In the genomic region with DNA sequence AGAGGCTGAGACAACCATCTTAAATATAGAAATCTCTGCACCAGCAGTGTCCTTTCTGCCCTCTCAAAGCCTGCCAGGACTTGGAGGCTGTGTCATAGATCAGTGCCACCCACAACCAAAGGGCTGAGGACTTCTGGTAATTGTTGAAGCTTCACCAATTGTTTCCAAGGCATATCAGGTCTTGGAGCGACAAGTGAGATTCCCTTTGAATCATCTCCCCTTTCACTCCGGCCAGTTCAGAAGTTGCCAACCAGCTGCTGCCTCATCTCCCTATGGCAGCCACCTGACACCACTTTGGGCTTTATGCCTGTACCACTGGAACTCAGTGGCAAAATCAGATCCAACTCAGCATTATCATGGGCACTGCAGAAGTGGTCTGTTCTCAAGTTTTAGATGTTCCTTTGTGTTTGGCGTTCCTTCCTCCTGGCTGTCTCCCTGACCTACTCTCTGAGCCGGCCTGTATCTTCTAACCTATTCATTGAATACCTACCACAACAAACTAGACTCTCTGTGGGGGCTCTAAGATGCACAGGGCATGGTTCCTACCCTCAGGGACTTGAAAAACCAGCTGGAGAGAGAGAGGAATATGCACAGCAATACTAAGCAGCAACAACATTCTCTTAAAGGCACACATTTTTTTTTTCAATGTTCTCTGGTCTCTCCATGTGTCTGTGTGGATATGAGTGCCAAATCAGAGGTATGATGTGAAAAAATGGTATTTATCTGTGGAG, we compare ENCODE assay signal across 22 cellular contexts.
DNase-seq lines count a peak whose midpoint lies in the region; ATAC-seq lines count a peak whose summit lies in the region.
"Had no signal": no experiment of that assay in that cellular context is flagged by ENCODE, and none has a peak within 500 bp of the region (broad histone marks: within the 10 kb centered on the region; RNA-seq: fewer than 3 reads in every experiment).

No MANE protein-coding gene starts in this region.

- H3K9me3 Mint-ChIP-seq in activated CD8-positive, alpha-beta T cell treated with anti-CD3 and anti-CD28 coated beads, Interleukin-2, amount 10 ng/mL, durations not matched to agents 7 days and 5 days (ENCODE audit: insufficient read depth) = no peaks in the 10 kb centered on the region
- H3K9me3 Mint-ChIP-seq: CD14-positive monocyte had no signal

- H3K4me3 ChIP-seq in ACC112 (ENCODE audit: low read depth, low read length) (no peak overlapping the region), neuronal stem cell (ENCODE audit: low read length in 2 of 2) (no peak overlapping the region)
- H3K4me3 ChIP-seq: ovary had no signal

- H3K27ac Mint-ChIP-seq in activated CD8-positive, alpha-beta T cell treated with anti-CD3 and anti-CD28 coated beads, Interleukin-2, amount 10 ng/mL, durations not matched to agents 7 days and 5 days = no peak overlapping the region
- H3K27ac Mint-ChIP-seq: CD14-positive monocyte, T-helper 17 cell had no signal

- H3K79me1 ChIP-seq in neuronal stem cell (ENCODE audit: low read depth, low read length) = no peaks in the 10 kb centered on the region

- H4K8ac ChIP-seq in neuronal stem cell (ENCODE audit: low read depth, low read length) = no peak overlapping the region

- H3K27me3 ChIP-seq in ACC112 (ENCODE audit: insufficient read depth, low read length) (no peaks in the 10 kb centered on the region), neuronal stem cell (ENCODE audit: control insufficient read depth in 3 of 3, insufficient read depth in 3 of 3, low read depth in 1 of 3, low read length in 3 of 3) (no peaks in the 10 kb centered on the region)
- H3K27me3 ChIP-seq: ovary had no signal

- H3K36me3 ChIP-seq in ACC112 (ENCODE audit: insufficient read depth, low read length) (no peaks in the 10 kb centered on the region), neuronal stem cell (replicated peaks in 1 of 2; ENCODE audit: control insufficient read depth in 2 of 2, insufficient read depth in 2 of 2, low read length in 2 of 2) (no peaks in the 10 kb centered on the region)
- H3K36me3 ChIP-seq: ovary had no signal

- no peak overlapping the region for H3K4ac ChIP-seq in neuronal stem cell (ENCODE audit: low read length)

- H2AFZ ChIP-seq in ACC112 (ENCODE audit: low read length, unreplicated experiment) (peak overlapping the region; percentile 86), neuronal stem cell (ENCODE audit: low read length) (peak overlapping the region; percentile 24)

- no peak overlapping the region for H2BK15ac ChIP-seq in neuronal stem cell (ENCODE audit: low read length)

- no peak overlapping the region for H2BK120ac ChIP-seq in neuronal stem cell (ENCODE audit: low read depth, low read length)

- ATAC-seq in Right ventricle myocardium superior (ENCODE audit: poor library complexity) (peak; percentile 74), GM19455 (IDR thresholded peaks at IDR 0.05; ENCODE audit: unreplicated experiment) (no peak)
- ATAC-seq in activated CD8-positive, alpha-beta T cell treated with anti-CD3 and anti-CD28 coated beads, Interleukin-2, amount 10 ng/mL, durations not matched to agents 7 days and 5 days = no peak
- ATAC-seq: T-helper 17 cell had no signal

- no peak overlapping the region for H2BK5ac ChIP-seq in neuronal stem cell (ENCODE audit: low read length)

- peaks cover 6% of the 10 kb centered on the region for H3K27me3 Mint-ChIP-seq in activated CD8-positive, alpha-beta T cell treated with anti-CD3 and anti-CD28 coated beads, Interleukin-2, amount 10 ng/mL, durations not matched to agents 7 days and 5 days (ENCODE audit: low read depth)

- CTCF ChIA-PET in activated CD8-positive, alpha-beta T cell treated with anti-CD3 and anti-CD28 coated beads, Interleukin-2, amount 10 ng/mL, durations not matched to agents 7 days and 5 days (lab: Charles Lee) = no interaction called here

- no peak overlapping the region for H2BK12ac ChIP-seq in neuronal stem cell (ENCODE audit: low read length)

- intact Hi-C loops in Right ventricle myocardium superior (cut with DNase I) = no loop called here

- H3K79me2 ChIP-seq in ACC112 (ENCODE audit: control insufficient read depth, insufficient read depth, low read length, unreplicated experiment) = no peaks in the 10 kb centered on the region

- no peaks in the 10 kb centered on the region for H3K36me3 Mint-ChIP-seq in activated CD8-positive, alpha-beta T cell treated with anti-CD3 and anti-CD28 coated beads, Interleukin-2, amount 10 ng/mL, durations not matched to agents 7 days and 5 days (ENCODE audit: low read depth)
- H3K36me3 Mint-ChIP-seq: CD14-positive monocyte had no signal

- POLR2A ChIA-PET in activated CD8-positive, alpha-beta T cell treated with anti-CD3 and anti-CD28 coated beads, Interleukin-2, amount 10 ng/mL, durations not matched to agents 7 days and 5 days (lab: Charles Lee) = no interaction called here

- WGBS in neuronal stem cell (ENCODE audit: extremely low coverage in 2 of 2, insufficient read length in 2 of 2, insufficient replicate concordance in 1 of 2), 2 donors = no CpG with 5 or more reads among the region's 4 CpGs

- H2AK5ac ChIP-seq in neuronal stem cell (ENCODE audit: low read depth, low read length) = no peak overlapping the region

- no peak overlapping the region for H3K9ac ChIP-seq in neuronal stem cell (ENCODE audit: low read depth, low read length, poor library complexity)

- no peaks in the 10 kb centered on the region for H3K9me3 ChIP-seq in neuronal stem cell (replicated peaks in 1 of 2; ENCODE audit: control insufficient read depth in 2 of 2, insufficient read depth in 1 of 2, low read depth in 1 of 2, low read length in 2 of 2)
- H3K9me3 ChIP-seq: ovary had no signal

- H4K91ac ChIP-seq in neuronal stem cell (ENCODE audit: low read depth, low read length, poor library complexity) = no peak overlapping the region

- H3K4me1 Mint-ChIP-seq in activated CD8-positive, alpha-beta T cell treated with anti-CD3 and anti-CD28 coated beads, Interleukin-2, amount 10 ng/mL, durations not matched to agents 7 days and 5 days (ENCODE audit: low read depth) = no peaks in the 10 kb centered on the region
- H3K4me1 Mint-ChIP-seq: CD14-positive monocyte had no signal

- H3K4me1 ChIP-seq in ACC112 (ENCODE audit: control insufficient read depth, insufficient read depth, low read length, unreplicated experiment) (peaks cover 13% of the 10 kb centered on the region), neuronal stem cell (ENCODE audit: control insufficient read depth in 2 of 2, insufficient read depth in 1 of 2, low read depth in 1 of 2, low read length in 2 of 2) (peaks cover 0 to 5% of the 10 kb centered on the region in 2 donors)

- H3K18ac ChIP-seq in neuronal stem cell (ENCODE audit: low read length) = no peak overlapping the region

- H3K14ac ChIP-seq in neuronal stem cell (ENCODE audit: low read length) = no peak overlapping the region

- DNase-seq in NCI-H446 treated with DMSO at 0.1 percent for 48 hours (lab: John Stamatoyannopoulos, UW) = peak; percentile 62
- DNase-seq in Right ventricle myocardium superior = no peak
- no peak for DNase-seq in neuronal stem cell (ENCODE audit: low spot score)
- DNase-seq in NCI-H510A (lab: John Stamatoyannopoulos, UW) = no peak
- DNase-seq in activated CD8-positive, alpha-beta T cell treated with anti-CD3 and anti-CD28 coated beads, Interleukin-2, amount 10 ng/mL, durations not matched to agents 7 days and 5 days = no peak
- no peak for DNase-seq in activated naive CD4-positive, alpha-beta T cell (lab: John Stamatoyannopoulos, UW)
- DNase-seq: activated CD4-positive, alpha-beta T cell treated with anti-CD3 and anti-CD28 coated beads, Interleukin-2, amount 50 U/mL, for 1 hour; activated gamma-delta T cell treated with Interleukin-2 at 50 U/mL for 16 hours; amygdala; cerebellar nuclear complex; effector memory CD4-positive, alpha-beta T cell; KG1; NCI-H1048; NCI-H2081; NCI-H748 treated with DMSO at 0.1 percent for 48 hours; ovary; stimulated activated CD4-positive, alpha-beta T cell treated with anti-CD3 and anti-CD28 coated beads, Interleukin-4, amount 100 ng/mL, for 24 hours; T-helper 17 cell had no signal

- no peak overlapping the region for H3K23ac ChIP-seq in neuronal stem cell (ENCODE audit: low read depth, low read length, poor library complexity)

- H3K4me3 Mint-ChIP-seq in activated CD8-positive, alpha-beta T cell treated with anti-CD3 and anti-CD28 coated beads, Interleukin-2, amount 10 ng/mL, durations not matched to agents 7 days and 5 days = no peak overlapping the region
- H3K4me3 Mint-ChIP-seq: CD14-positive monocyte, T-helper 17 cell had no signal

- no peak overlapping the region for H3K27ac ChIP-seq in ACC112 (ENCODE audit: low read depth, low read length)
- H3K27ac ChIP-seq in neuronal stem cell (replicated peaks; ENCODE audit: low read length) = no peak overlapping the region
- H3K27ac ChIP-seq: VCaP had no signal

- no peak overlapping the region for H3K4me2 ChIP-seq in neuronal stem cell (ENCODE audit: insufficient read depth, low read length, poor library complexity, severe bottlenecking)
